Comparison of ENCODE assay signal across 1 cellular context in the genomic region with DNA sequence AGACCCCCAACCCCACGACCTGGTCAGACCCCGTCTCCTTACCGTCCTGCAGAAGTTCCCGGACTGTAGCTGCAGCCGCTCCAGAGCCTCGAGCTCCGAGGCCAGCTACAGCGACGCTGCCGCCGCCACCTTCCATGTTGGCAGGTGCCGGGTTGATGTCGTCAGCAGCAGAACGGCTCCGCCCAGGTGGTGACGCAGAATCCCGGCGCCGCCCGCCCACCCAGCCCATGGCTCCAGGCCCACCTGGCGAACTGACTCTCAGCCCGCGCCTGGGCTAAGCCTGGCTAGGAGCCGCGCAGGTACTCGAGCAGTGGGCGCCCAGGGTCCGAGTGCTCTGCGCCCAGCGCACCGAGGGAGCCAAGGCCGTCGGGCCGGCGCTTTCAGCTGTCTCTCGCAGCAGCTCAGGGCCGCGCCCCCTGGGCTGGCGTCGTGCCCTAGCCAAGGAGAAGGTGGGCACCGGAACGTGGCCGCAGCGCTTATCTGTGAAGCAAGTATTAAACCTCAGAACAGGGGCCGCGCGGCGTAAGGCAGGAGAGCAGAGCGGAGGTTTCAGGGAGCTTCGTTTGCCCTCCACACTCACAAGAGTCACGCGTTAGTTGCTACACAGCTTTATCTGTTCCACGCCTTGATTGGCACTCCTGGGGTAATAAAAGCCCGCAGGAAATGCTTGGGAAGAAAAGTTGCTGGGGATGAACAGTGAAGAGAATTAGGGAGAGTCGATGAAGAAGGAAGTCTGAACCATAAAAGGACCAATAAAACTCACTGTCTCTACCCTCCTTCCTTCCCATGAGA.
TF ChIP-seq lines count a peak whose summit lies in the region.

Gene COG5, minus strand, starts transcription at position 160 of the 792 bp plus-strand sequence. Its CDS starts 24 bp downstream, at position 136.
Gene DUS4L, plus strand, starts transcription at position 211 of the 792 bp plus-strand sequence. CDS start 3,100 bp downstream, outside the sequence.

TF ChIP-seq in GM12878, 131 proteins besides CTCF, POLR2A, EP300 and RAD21 (continued from another document and continues in another):
- TF ChIP-seq, protein P1, sequence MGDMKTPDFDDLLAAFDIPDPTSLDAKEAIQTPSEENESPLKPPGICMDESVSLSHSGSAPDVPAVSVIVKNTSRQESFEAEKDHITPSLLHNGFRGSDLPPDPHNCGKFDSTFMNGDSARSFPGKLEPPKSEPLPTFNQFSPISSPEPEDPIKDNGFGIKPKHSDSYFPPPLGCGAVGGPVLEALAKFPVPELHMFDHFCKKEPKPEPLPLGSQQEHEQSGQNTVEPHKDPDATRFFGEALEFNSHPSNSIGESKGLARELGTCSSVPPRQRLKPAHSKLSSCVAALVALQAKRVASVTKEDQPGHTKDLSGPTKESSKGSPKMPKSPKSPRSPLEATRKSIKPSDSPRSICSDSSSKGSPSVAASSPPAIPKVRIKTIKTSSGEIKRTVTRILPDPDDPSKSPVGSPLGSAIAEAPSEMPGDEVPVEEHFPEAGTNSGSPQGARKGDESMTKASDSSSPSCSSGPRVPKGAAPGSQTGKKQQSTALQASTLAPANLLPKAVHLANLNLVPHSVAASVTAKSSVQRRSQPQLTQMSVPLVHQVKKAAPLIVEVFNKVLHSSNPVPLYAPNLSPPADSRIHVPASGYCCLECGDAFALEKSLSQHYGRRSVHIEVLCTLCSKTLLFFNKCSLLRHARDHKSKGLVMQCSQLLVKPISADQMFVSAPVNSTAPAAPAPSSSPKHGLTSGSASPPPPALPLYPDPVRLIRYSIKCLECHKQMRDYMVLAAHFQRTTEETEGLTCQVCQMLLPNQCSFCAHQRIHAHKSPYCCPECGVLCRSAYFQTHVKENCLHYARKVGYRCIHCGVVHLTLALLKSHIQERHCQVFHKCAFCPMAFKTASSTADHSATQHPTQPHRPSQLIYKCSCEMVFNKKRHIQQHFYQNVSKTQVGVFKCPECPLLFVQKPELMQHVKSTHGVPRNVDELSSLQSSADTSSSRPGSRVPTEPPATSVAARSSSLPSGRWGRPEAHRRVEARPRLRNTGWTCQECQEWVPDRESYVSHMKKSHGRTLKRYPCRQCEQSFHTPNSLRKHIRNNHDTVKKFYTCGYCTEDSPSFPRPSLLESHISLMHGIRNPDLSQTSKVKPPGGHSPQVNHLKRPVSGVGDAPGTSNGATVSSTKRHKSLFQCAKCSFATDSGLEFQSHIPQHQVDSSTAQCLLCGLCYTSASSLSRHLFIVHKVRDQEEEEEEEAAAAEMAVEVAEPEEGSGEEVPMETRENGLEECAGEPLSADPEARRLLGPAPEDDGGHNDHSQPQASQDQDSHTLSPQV (IDR thresholded peaks at IDR 0.05) = no peak
- TF ChIP-seq NBN (IDR thresholded peaks at IDR 0.05) (peak; percentile 70; the same call in 1 of the 2 replicates), MYB (IDR thresholded peaks at IDR 0.05; ENCODE audit: borderline replicate concordance, low read depth, low read length) (no peak), IRF5 (IDR thresholded peaks at IDR 0.05; ENCODE audit: borderline replicate concordance) (no peak), EGR1 (IDR thresholded peaks at IDR 0.05; ENCODE audit: borderline replicate concordance in 1 of 2, low read depth in 2 of 2, low read length in 2 of 2) (peak in 1 of 2 experiments; percentile 86; a peak in 2 of 3 replicates), SRF (IDR thresholded peaks at IDR 0.05; ENCODE audit: low read depth in 2 of 2, low read length in 2 of 2) (peak in 1 of 2 experiments; percentile 81; a peak in 2 of 4 replicates), CREM (IDR thresholded peaks at IDR 0.05; ENCODE audit: low read depth) (peak; percentile 98), HCFC1 (IDR thresholded peaks at IDR 0.05; ENCODE audit: low read length) (peak; percentile 64), SP1 (IDR thresholded peaks at IDR 0.05; ENCODE audit: low read depth, low read length) (peak; percentile 80), TAF1 (IDR thresholded peaks at IDR 0.05; ENCODE audit: borderline replicate concordance, low read depth, low read length) (peak; percentile 73), ZNF217 (IDR thresholded peaks at IDR 0.05) (no peak), NFIC (IDR thresholded peaks at IDR 0.05; ENCODE audit: low read depth, low read length) (no peak), JUNB (IDR thresholded peaks at IDR 0.05) (no peak), SMAD5 (IDR thresholded peaks at IDR 0.05; ENCODE audit: low read depth) (no peak), ZNF24 (IDR thresholded peaks at IDR 0.05) (no peak), NFXL1 (IDR thresholded peaks at IDR 0.05; ENCODE audit: borderline replicate concordance) (no peak), IKZF1 (conservative IDR thresholded peaks at IDR 0.05) (peak; percentile 58), CHD4 (IDR thresholded peaks at IDR 0.05) (no peak), HDAC6 (IDR thresholded peaks at IDR 0.05; ENCODE audit: unreplicated experiment) (no peak), CHD2 (IDR thresholded peaks at IDR 0.05; ENCODE audit: borderline replicate concordance, low read depth, low read length) (0 out of 2 replicates have a peak, but pooled peaks have one; percentile 47), NR2F1 (conservative IDR thresholded peaks at IDR 0.05) (0 out of 2 replicates have a peak, but pooled peaks have one; percentile 13), REST (IDR thresholded peaks at IDR 0.05; ENCODE audit: low read depth, low read length) (no peak), SUZ12 (IDR thresholded peaks at IDR 0.05; ENCODE audit: unreplicated experiment) (no peak), FOXM1 (IDR thresholded peaks at IDR 0.05; ENCODE audit: low read depth, low read length) (no peak), CREB1 (IDR thresholded peaks at IDR 0.05; ENCODE audit: low read depth) (peak; percentile 99), SREBF2 (IDR thresholded peaks at IDR 0.05; ENCODE audit: low read length) (no peak), PML (IDR thresholded peaks at IDR 0.05; ENCODE audit: low read length) (peak; percentile 73), POU2F2 (IDR thresholded peaks at IDR 0.05; ENCODE audit: borderline replicate concordance, low read depth, low read length) (peak; percentile 57; the same call in 1 of the 3 replicates), ZNF687 (IDR thresholded peaks at IDR 0.05) (peak; percentile 58; the same call in 1 of the 2 replicates)
- TF ChIP-seq, protein P2, sequence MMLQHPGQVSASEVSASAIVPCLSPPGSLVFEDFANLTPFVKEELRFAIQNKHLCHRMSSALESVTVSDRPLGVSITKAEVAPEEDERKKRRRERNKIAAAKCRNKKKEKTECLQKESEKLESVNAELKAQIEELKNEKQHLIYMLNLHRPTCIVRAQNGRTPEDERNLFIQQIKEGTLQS (IDR thresholded peaks at IDR 0.05; ENCODE audit: borderline replicate concordance, extremely low read depth, low read depth, low read length) = peak; percentile 70; the same call in 1 of the 2 replicates
- TF ChIP-seq, protein P3, sequence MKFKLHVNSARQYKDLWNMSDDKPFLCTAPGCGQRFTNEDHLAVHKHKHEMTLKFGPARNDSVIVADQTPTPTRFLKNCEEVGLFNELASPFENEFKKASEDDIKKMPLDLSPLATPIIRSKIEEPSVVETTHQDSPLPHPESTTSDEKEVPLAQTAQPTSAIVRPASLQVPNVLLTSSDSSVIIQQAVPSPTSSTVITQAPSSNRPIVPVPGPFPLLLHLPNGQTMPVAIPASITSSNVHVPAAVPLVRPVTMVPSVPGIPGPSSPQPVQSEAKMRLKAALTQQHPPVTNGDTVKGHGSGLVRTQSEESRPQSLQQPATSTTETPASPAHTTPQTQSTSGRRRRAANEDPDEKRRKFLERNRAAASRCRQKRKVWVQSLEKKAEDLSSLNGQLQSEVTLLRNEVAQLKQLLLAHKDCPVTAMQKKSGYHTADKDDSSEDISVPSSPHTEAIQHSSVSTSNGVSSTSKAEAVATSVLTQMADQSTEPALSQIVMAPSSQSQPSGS (IDR thresholded peaks at IDR 0.05; ENCODE audit: low read length) = no peak
- TF ChIP-seq, protein P4, sequence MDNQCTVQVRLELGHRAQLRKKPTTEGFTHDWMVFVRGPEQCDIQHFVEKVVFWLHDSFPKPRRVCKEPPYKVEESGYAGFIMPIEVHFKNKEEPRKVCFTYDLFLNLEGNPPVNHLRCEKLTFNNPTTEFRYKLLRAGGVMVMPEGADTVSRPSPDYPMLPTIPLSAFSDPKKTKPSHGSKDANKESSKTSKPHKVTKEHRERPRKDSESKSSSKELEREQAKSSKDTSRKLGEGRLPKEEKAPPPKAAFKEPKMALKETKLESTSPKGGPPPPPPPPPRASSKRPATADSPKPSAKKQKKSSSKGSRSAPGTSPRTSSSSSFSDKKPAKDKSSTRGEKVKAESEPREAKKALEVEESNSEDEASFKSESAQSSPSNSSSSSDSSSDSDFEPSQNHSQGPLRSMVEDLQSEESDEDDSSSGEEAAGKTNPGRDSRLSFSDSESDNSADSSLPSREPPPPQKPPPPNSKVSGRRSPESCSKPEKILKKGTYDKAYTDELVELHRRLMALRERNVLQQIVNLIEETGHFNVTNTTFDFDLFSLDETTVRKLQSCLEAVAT (IDR thresholded peaks at IDR 0.05) = no peak
- TF ChIP-seq, protein P5, sequence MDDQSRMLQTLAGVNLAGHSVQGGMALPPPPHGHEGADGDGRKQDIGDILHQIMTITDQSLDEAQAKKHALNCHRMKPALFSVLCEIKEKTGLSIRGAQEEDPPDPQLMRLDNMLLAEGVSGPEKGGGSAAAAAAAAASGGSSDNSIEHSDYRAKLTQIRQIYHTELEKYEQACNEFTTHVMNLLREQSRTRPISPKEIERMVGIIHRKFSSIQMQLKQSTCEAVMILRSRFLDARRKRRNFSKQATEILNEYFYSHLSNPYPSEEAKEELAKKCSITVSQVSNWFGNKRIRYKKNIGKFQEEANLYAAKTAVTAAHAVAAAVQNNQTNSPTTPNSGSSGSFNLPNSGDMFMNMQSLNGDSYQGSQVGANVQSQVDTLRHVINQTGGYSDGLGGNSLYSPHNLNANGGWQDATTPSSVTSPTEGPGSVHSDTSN (IDR thresholded peaks at IDR 0.05; ENCODE audit: insufficient replicate concordance, low read depth, low read length) = no peak
- TF ChIP-seq, protein P6, sequence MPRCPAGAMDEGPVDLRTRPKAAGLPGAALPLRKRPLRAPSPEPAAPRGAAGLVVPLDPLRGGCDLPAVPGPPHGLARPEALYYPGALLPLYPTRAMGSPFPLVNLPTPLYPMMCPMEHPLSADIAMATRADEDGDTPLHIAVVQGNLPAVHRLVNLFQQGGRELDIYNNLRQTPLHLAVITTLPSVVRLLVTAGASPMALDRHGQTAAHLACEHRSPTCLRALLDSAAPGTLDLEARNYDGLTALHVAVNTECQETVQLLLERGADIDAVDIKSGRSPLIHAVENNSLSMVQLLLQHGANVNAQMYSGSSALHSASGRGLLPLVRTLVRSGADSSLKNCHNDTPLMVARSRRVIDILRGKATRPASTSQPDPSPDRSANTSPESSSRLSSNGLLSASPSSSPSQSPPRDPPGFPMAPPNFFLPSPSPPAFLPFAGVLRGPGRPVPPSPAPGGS (IDR thresholded peaks at IDR 0.05; ENCODE audit: borderline replicate concordance, insufficient read depth, low read depth, low read length, poor library complexity, severe bottlenecking) = peak; percentile 32
